Comparison of ENCODE assay signal across 9 cellular contexts in genomic region chr22:17920145-17920605, GRCh38.
DNase-seq lines count a peak whose midpoint lies in the region; ATAC-seq and TF ChIP-seq lines count a peak whose summit lies in the region.
"Had no signal": no experiment of that assay in that cellular context is flagged by ENCODE, and none has a peak within 500 bp of the region (broad histone marks: within the 10 kb centered on the region; RNA-seq: fewer than 3 reads in every experiment).

No MANE protein-coding gene starts in this region.

- CTCF ChIA-PET in OCI-LY7 (lab: Charles Lee; ENCODE audit: unreplicated experiment) = no interaction called here

- intact Hi-C loops in OCI-LY7 (cut with micrococcal nuclease; ENCODE audit: unreplicated experiment) = loop anchor here (5.0 kb wide), 1 partner anchor 72 kb away; no protein-coding TSS in a partner anchor

- no TSS peak for BruUV-seq in OCI-LY7 (replicated peaks; lab: Mats Ljungman, UMichigan)

- H3K4me3 ChIP-seq in OCI-LY7 (ENCODE audit: low read depth, low read length, poor library complexity, severe bottlenecking) = no peak overlapping the region
- H3K4me3 ChIP-seq in epithelial cell of esophagus (ENCODE audit: low read length) = no peak overlapping the region
- H3K4me3 ChIP-seq in mucosa of rectum (ENCODE audit: low read length in 2 of 2) = peak overlapping the region; percentile 49 to 58

- no peak for ATAC-seq in GM21786 (IDR thresholded peaks at IDR 0.05; ENCODE audit: unreplicated experiment)

- H3K36me3 ChIP-seq in OCI-LY7 (ENCODE audit: insufficient read depth, low read length) = peaks cover 23% of the 10 kb centered on the region
- H3K36me3 ChIP-seq in mucosa of rectum (ENCODE audit: control insufficient read depth in 2 of 2, insufficient read depth in 2 of 2, low read length in 2 of 2) = no peaks in the 10 kb centered on the region

- no peaks in the 10 kb centered on the region for H3K9me2 ChIP-seq in OCI-LY7 (ENCODE audit: insufficient read depth, low read length)

- peaks cover 100% of the 10 kb centered on the region for H3K79me2 ChIP-seq in OCI-LY7 (ENCODE audit: insufficient read depth, low read depth, low read length)

- DNase-seq in CMK (ENCODE audit: low read depth) = peak; percentile 56
- DNase-seq in OCI-LY7 (ENCODE audit: low spot score) = no peak
- DNase-seq in epithelial cell of esophagus (ENCODE audit: low read depth) = peak; percentile 82
- DNase-seq in stimulated activated CD4-positive, alpha-beta T cell treated with anti-CD3 and anti-CD28 coated beads, Interleukin-4, amount 100 ng/mL, for 24 hours = no peak
- DNase-seq in activated CD8-positive, alpha-beta memory T cell treated with anti-CD3 and anti-CD28 coated beads, Interleukin-2, amount 50 U/mL, for 48 hours = no peak
- DNase-seq in NCI-H446 (lab: John Stamatoyannopoulos, UW) = no peak
- DNase-seq: EL had no signal

- POLR2A ChIA-PET in OCI-LY7 (lab: Charles Lee) = no interaction called here

- peaks cover 34% of the 10 kb centered on the region for H4K20me1 ChIP-seq in OCI-LY7 (ENCODE audit: insufficient read depth, low read length)

- H3K4me1 ChIP-seq in OCI-LY7 (ENCODE audit: insufficient read depth, low read length, poor library complexity, severe bottlenecking) = peaks cover 69% of the 10 kb centered on the region
- peaks cover 36 to 45% of the 10 kb centered on the region in 2 donors for H3K4me1 ChIP-seq in mucosa of rectum (ENCODE audit: control insufficient read depth in 2 of 2, insufficient read depth in 2 of 2, low read length in 2 of 2)

- no peak overlapping the region for H2AFZ ChIP-seq in OCI-LY7 (ENCODE audit: low read length)

- no peak for TF ChIP-seq CTCF in OCI-LY7 (conservative IDR thresholded peaks at IDR 0.05; ENCODE audit: low read length)
- peak; percentile 19 for TF ChIP-seq CTCF in epithelial cell of esophagus (IDR thresholded peaks at IDR 0.05; ENCODE audit: insufficient read depth, low read depth, low read length, missing control alignments)

- no peaks in the 10 kb centered on the region for H3K9me3 ChIP-seq in OCI-LY7 (ENCODE audit: low read length)
- no peaks in the 10 kb centered on the region for H3K9me3 ChIP-seq in mucosa of rectum (ENCODE audit: control insufficient read depth in 2 of 2, low read length in 2 of 2)

- H3K27ac ChIP-seq in OCI-LY7 (ENCODE audit: low read depth, low read length, poor library complexity, severe bottlenecking) (no peak overlapping the region), mucosa of rectum (ENCODE audit: low read depth in 2 of 2, low read length in 2 of 2) (peak overlapping the region; percentile 75 to 89)

- peak overlapping the region; percentile 56 to 66 for H3K9ac ChIP-seq in mucosa of rectum (ENCODE audit: low read depth in 1 of 2, low read length in 2 of 2)

- 0 out of 2 replicates have a peak overlapping the region, but pooled peaks have one; percentile 3 for H3K4me2 ChIP-seq in OCI-LY7 (ENCODE audit: low read length)

- H3K27me3 ChIP-seq in mucosa of rectum (ENCODE audit: control insufficient read depth in 2 of 2, insufficient read depth in 2 of 2, low read length in 2 of 2) = no peaks in the 10 kb centered on the region

Comparison
In these comparisons a context has a peak if more than half of its experiments do, and no peak if none do; other contexts are left out.
1. DNase-seq: peak in CMK (single experiment) and epithelial cell of esophagus (single experiment); none in OCI-LY7 (single experiment), stimulated activated CD4-positive, alpha-beta T cell treated with anti-CD3 and anti-CD28 coated beads, Interleukin-4, amount 100 ng/mL, for 24 hours (single experiment), activated CD8-positive, alpha-beta memory T cell treated with anti-CD3 and anti-CD28 coated beads, Interleukin-2, amount 50 U/mL, for 48 hours (single experiment) and NCI-H446 (0 of 2).
2. H3K4me3 ChIP-seq: peak in mucosa of rectum (2 of 2); none in OCI-LY7 (single experiment) and epithelial cell of esophagus (single experiment).